8 cellular contexts compared by ENCODE assay signal in genomic region chr6:168884646-168885086, GRCh38.
A peak's percentile ranks its signal among the peaks of the same experiment; 100 is the strongest.
DNase-seq lines count a peak whose midpoint lies in the region; ATAC-seq and TF ChIP-seq lines count a peak whose summit lies in the region.

No MANE protein-coding gene starts in this region.

- H3K36me3 ChIP-seq in PC-3 (ENCODE audit: low read depth, low read length) (no peaks in the 10 kb centered on the region), neural progenitor cell (no peaks in the 10 kb centered on the region), stomach (no peaks in the 10 kb centered on the region)

- H3K4me1 ChIP-seq in PC-3 (ENCODE audit: insufficient read depth, low read length) (no peaks in the 10 kb centered on the region), neural progenitor cell (no peaks in the 10 kb centered on the region), stomach (peaks cover 0 to 9% (median 2%) of the 10 kb centered on the region in 4 donors)

- WGBS in stomach, 5 donors: 15 to 38% (median 16%) methylated on average over 8 to 37 of the region's 37 CpGs

- H3K27me3 Mint-ChIP-seq in neural progenitor cell (ENCODE audit: insufficient read depth, low read depth): peaks cover 11% of the 10 kb centered on the region

- H3K4me2 ChIP-seq in PC-3 (ENCODE audit: low read length) (no peak overlapping the region), neural progenitor cell (no peak overlapping the region)

- no peaks in the 10 kb centered on the region for H3K9me2 ChIP-seq in PC-3 (replicated peaks; ENCODE audit: low read length)

- DNase-seq in NCI-H82 (lab: John Stamatoyannopoulos, UW) (peak; percentile 61), NCI-H82 treated with DMSO at 0.1 percent for 48 hours (lab: John Stamatoyannopoulos, UW; ENCODE audit: unreplicated experiment) (no peak), PC-3 (peak; percentile 55), activated T-helper 1 cell treated with Interleukin-2 at 50 U/mL for 16 hours (ENCODE audit: low read depth) (peak; percentile 72), fibroblast of peridontal ligament (ENCODE audit: extremely low read depth) (peak; percentile 29), neural progenitor cell (ENCODE audit: low spot score) (peak; percentile 79), stomach (peak; percentile 80)

- peaks cover 30% of the 10 kb centered on the region for H3K27me3 ChIP-seq in PC-3 (ENCODE audit: low read length)
- H3K27me3 ChIP-seq in neural progenitor cell: peaks cover 13% of the 10 kb centered on the region
- peaks cover 0 to 4% (median 3%) of the 10 kb centered on the region in 3 donors for H3K27me3 ChIP-seq in stomach

- no peak overlapping the region for H3K9ac ChIP-seq in PC-3 (ENCODE audit: low read length)
- no peak overlapping the region for H3K9ac ChIP-seq in neural progenitor cell

- H4K20me1 ChIP-seq in PC-3 (ENCODE audit: low read length) (no peaks in the 10 kb centered on the region), neural progenitor cell (ENCODE audit: low read depth) (no peaks in the 10 kb centered on the region)

- ATAC-seq in HG03432 (IDR thresholded peaks at IDR 0.05; ENCODE audit: unreplicated experiment): peak; percentile 90
- no peak for ATAC-seq in PC-3

- H3K9me3 ChIP-seq in PC-3 (ENCODE audit: low read length) (no peaks in the 10 kb centered on the region), neural progenitor cell (ENCODE audit: low read depth) (no peaks in the 10 kb centered on the region), stomach (no peaks in the 10 kb centered on the region)

- no peak overlapping the region for H3K27ac ChIP-seq in PC-3 (ENCODE audit: low read length)
- no peak overlapping the region for H3K27ac ChIP-seq in neural progenitor cell
- no peak overlapping the region for H3K27ac ChIP-seq in stomach

- no peak overlapping the region for H3K4me3 Mint-ChIP-seq in neural progenitor cell

- TF ChIP-seq CTCF in PC-3 (conservative IDR thresholded peaks at IDR 0.05; ENCODE audit: low read depth, low read length): peak; percentile 73
- TF ChIP-seq CTCF in neural progenitor cell (IDR thresholded peaks at IDR 0.05): peak; percentile 92
- peak in 5 of 7 experiments; percentile 84 to 96 (median 90) for TF ChIP-seq CTCF in stomach (IDR thresholded peaks at IDR 0.05)

- no peak overlapping the region for H3K27ac Mint-ChIP-seq in neural progenitor cell

- no peaks in the 10 kb centered on the region for H3F3A ChIP-seq in PC-3 (ENCODE audit: low read length, unreplicated experiment)
- H3F3A ChIP-seq in neural progenitor cell (ENCODE audit: low read depth): no peaks in the 10 kb centered on the region

- H3K4me1 Mint-ChIP-seq in neural progenitor cell: no peaks in the 10 kb centered on the region

- H3K4me3 ChIP-seq in PC-3 (ENCODE audit: low read length): no peak overlapping the region
- no peak overlapping the region for H3K4me3 ChIP-seq in neural progenitor cell
- H3K4me3 ChIP-seq in stomach: peak overlapping the region; percentile 13 to 41 (median 18)

- intact Hi-C loops in PC-3 (cut with micrococcal nuclease) (no loop called here), stomach (cut with DNase I; ENCODE audit: low total_unique reads) (loop anchor here (5.0 kb wide), 1 partner anchor 512 kb away; no protein-coding TSS in a partner anchor)

- TF ChIP-seq POLR2A in stomach (IDR thresholded peaks at IDR 0.05): no peak

- no TSS peak for BruUV-seq in PC-3 (replicated peaks; lab: Mats Ljungman, UMichigan)

- no peaks in the 10 kb centered on the region for H3K79me2 ChIP-seq in PC-3 (ENCODE audit: low read length)
- H3K79me2 ChIP-seq in neural progenitor cell (ENCODE audit: low read depth): no peaks in the 10 kb centered on the region

- no peaks in the 10 kb centered on the region for H3K9me3 Mint-ChIP-seq in neural progenitor cell

- POLR2A ChIA-PET in PC-3 (lab: Charles Lee; ENCODE audit: unreplicated experiment): no interaction called here

- CTCF ChIA-PET in PC-3 (lab: Charles Lee): no interaction called here

- H3K36me3 Mint-ChIP-seq in neural progenitor cell: no peaks in the 10 kb centered on the region

- no peak overlapping the region for H2AFZ ChIP-seq in PC-3 (ENCODE audit: low read length)
- H2AFZ ChIP-seq in neural progenitor cell (replicated peaks): no peak overlapping the region

- no peak for TF ChIP-seq EP300 in stomach (IDR thresholded peaks at IDR 0.05)

Comparison
In these comparisons a context has a peak if more than half of its experiments do, and no peak if none do; other contexts are left out.
1. H3K4me3 ChIP-seq: peak in stomach (4 of 4); none in PC-3 (single experiment) and neural progenitor cell (single experiment).
2. Peak in every context shown above with its lines, with median percentiles within 50 percentile points of each other: CTCF ChIP-seq.